In the genomic region with DNA sequence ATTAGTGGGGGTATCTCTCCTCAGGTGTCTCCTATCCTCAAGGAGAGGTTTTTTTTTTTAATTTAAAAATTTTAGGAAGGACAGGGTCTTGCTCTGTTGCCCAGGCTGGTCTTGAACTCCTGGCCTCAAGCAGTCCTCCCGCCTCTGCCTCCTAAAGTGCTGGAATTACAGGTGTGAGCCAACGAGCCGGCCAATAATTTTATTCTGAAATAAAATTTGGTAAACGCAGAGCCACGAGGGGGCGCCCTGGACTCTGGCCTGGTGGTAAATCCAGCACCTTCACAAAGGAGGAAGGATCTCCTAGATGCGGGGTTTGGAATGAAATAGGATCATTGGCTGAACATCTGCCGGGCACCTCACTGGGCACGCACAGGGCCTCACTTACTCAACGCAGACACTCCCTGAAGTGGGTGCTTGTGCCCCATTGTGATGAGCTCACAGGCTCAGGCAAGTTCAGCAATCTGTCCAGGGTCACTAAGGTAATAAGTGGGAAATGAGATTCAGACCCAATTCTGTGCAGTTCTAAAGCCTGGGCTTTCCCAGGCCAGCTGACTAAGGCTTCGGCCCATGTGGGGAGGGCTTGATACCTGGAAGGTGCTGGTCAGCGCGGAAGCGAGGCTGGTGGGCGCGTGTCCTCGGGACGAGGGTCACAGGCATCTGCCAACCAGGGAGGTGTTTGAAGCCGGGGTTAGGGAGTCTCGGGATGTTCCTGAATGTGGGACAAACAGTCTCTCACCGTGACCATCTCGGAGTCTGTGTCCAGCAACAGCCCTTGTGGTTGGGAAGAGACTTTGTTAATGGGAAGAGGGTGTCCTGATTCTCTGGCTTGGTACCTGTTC, we compare ENCODE assay signal across 8 cellular contexts. TPM values are rescaled to one million over a fixed set of nuclear protein-coding genes. Genes with fewer than 3 reads are reported as not detected.
A peak's percentile ranks its signal among the peaks of the same experiment; 100 is the strongest.
DNase-seq lines count a peak whose midpoint lies in the region; ATAC-seq and TF ChIP-seq lines count a peak whose summit lies in the region.

No MANE protein-coding gene starts in this region.

- H3K27ac ChIP-seq in 22Rv1, result no peak overlapping the region
- H3K27ac ChIP-seq in foreskin keratinocyte, result no peak overlapping the region

- TF ChIP-seq CTCF in 22Rv1 (IDR thresholded peaks at IDR 0.05), result peak; percentile 94
- peak; percentile 74 for TF ChIP-seq CTCF in foreskin keratinocyte (conservative IDR thresholded peaks at IDR 0.05)

- peaks cover 15% of the 10 kb centered on the region for H3K27me3 ChIP-seq in foreskin keratinocyte

- H3K4me1 ChIP-seq in foreskin keratinocyte, result no peaks in the 10 kb centered on the region

- DNase-seq in ELR (ENCODE audit: low read depth), result peak; percentile 62
- DNase-seq in NCI-H2196 (lab: John Stamatoyannopoulos, UW; ENCODE audit: unreplicated experiment), result peak; percentile 46
- DNase-seq in activated CD4-positive, alpha-beta T cell treated with anti-CD3 and anti-CD28 coated beads, Interleukin-2, amount 50 U/mL, for 4 hours, result peak; percentile 16 to 26
- no peak for DNase-seq in foreskin keratinocyte
- DNase-seq in stimulated activated CD4-positive, alpha-beta T cell treated with anti-CD3 and anti-CD28 coated beads, TNF-alpha, amount 100 ng/mL, for 24 hours (ENCODE audit: low read depth in 3 of 3), result peak in 2 of 3 experiments; percentile 5 to 52
- no peak for DNase-seq in hippocampal formation (lab: John Stamatoyannopoulos, UW)

- ATAC-seq in foreskin keratinocyte, result peak; percentile 51
- ATAC-seq in GM19452 (IDR thresholded peaks at IDR 0.05; ENCODE audit: unreplicated experiment), result no peak

RNA-seq across cellular contexts. Expression of gene ETV3, which starts 32.7 kb away (rescaled TPM):
- total RNA-seq in foreskin keratinocyte, result 26.2 and 27.0 TPM in 2 replicates
- polyA plus RNA-seq in foreskin keratinocyte, result 5.9 and 7.3 TPM in 2 replicates

Comparison
In these comparisons a context has a peak if more than half of its experiments do, and no peak if none do; other contexts are left out.
1. DNase-seq: peak in ELR (single experiment), NCI-H2196 (single experiment), activated CD4-positive, alpha-beta T cell treated with anti-CD3 and anti-CD28 coated beads, Interleukin-2, amount 50 U/mL, for 4 hours (2 of 2) and stimulated activated CD4-positive, alpha-beta T cell treated with anti-CD3 and anti-CD28 coated beads, TNF-alpha, amount 100 ng/mL, for 24 hours (2 of 3); none in foreskin keratinocyte (0 of 2) and hippocampal formation (0 of 2).